ENCODE assay signal across 1 cellular context in genomic region chr5:173327948-173328895, GRCh38.
TF ChIP-seq lines count a peak whose summit lies in the region.

TSS of gene STC2 (minus strand) at chr5:173328414. CDS start at chr5:173328193, 221 bp downstream.

TF ChIP-seq in HepG2, 621 proteins besides CTCF, POLR2A, EP300 and RAD21 (continued from another document and continues in another):
- TF ChIP-seq, protein P1, sequence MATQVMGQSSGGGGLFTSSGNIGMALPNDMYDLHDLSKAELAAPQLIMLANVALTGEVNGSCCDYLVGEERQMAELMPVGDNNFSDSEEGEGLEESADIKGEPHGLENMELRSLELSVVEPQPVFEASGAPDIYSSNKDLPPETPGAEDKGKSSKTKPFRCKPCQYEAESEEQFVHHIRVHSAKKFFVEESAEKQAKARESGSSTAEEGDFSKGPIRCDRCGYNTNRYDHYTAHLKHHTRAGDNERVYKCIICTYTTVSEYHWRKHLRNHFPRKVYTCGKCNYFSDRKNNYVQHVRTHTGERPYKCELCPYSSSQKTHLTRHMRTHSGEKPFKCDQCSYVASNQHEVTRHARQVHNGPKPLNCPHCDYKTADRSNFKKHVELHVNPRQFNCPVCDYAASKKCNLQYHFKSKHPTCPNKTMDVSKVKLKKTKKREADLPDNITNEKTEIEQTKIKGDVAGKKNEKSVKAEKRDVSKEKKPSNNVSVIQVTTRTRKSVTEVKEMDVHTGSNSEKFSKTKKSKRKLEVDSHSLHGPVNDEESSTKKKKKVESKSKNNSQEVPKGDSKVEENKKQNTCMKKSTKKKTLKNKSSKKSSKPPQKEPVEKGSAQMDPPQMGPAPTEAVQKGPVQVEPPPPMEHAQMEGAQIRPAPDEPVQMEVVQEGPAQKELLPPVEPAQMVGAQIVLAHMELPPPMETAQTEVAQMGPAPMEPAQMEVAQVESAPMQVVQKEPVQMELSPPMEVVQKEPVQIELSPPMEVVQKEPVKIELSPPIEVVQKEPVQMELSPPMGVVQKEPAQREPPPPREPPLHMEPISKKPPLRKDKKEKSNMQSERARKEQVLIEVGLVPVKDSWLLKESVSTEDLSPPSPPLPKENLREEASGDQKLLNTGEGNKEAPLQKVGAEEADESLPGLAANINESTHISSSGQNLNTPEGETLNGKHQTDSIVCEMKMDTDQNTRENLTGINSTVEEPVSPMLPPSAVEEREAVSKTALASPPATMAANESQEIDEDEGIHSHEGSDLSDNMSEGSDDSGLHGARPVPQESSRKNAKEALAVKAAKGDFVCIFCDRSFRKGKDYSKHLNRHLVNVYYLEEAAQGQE (IDR thresholded peaks at IDR 0.05; ENCODE audit: borderline replicate concordance in 1 of 2, low read depth in 1 of 2, low read length in 2 of 2): peak in 1 of 2 experiments; percentile 64; a peak in 1 of 4 replicates
- TF ChIP-seq SRSF9 (IDR thresholded peaks at IDR 0.05; ENCODE audit: borderline replicate concordance, insufficient read depth, low read depth, low read length, poor library complexity, severe bottlenecking) (no peak), NPAS2 (CRISPR knock-in tag; IDR thresholded peaks at IDR 0.05; ENCODE audit: borderline replicate concordance) (no peak), LRRFIP1 (CRISPR knock-in tag; conservative IDR thresholded peaks at IDR 0.05) (peak; percentile 42; the same call in 1 of the 2 replicates), TEF (CRISPR knock-in tag; IDR thresholded peaks at IDR 0.05) (no peak), ARHGAP35 (CRISPR knock-in tag; IDR thresholded peaks at IDR 0.05; ENCODE audit: borderline replicate concordance) (peak; percentile 31; the same call in 1 of the 2 replicates), RORA (CRISPR knock-in tag; IDR thresholded peaks at IDR 0.05) (no peak), ZNF136 (CRISPR knock-in tag; IDR thresholded peaks at IDR 0.05; ENCODE audit: low read depth) (0 out of 2 replicates have a peak, but pooled peaks have one; percentile 65), ZNF619 (CRISPR knock-in tag; IDR thresholded peaks at IDR 0.05) (no peak), ZNF468 (CRISPR knock-in tag; IDR thresholded peaks at IDR 0.05) (0 out of 2 replicates have a peak, but pooled peaks have one; percentile 61), ZNF850 (CRISPR knock-in tag; conservative IDR thresholded peaks at IDR 0.05) (no peak), ZFP1 (CRISPR knock-in tag; IDR thresholded peaks at IDR 0.05) (0 out of 2 replicates have a peak, but pooled peaks have one; percentile 56), ZEB1 (IDR thresholded peaks at IDR 0.05; ENCODE audit: insufficient replicate concordance, low read depth) (peak; percentile 67), GMEB2 (CRISPR knock-in tag; IDR thresholded peaks at IDR 0.05; ENCODE audit: low read depth) (no peak), ZNF33B (CRISPR knock-in tag; IDR thresholded peaks at IDR 0.05) (peak; percentile 79; the same call in 1 of the 2 replicates), TAF1 (CRISPR knock-in tag; IDR thresholded peaks at IDR 0.05) (peak; percentile 96), NR2C2 (CRISPR knock-in tag; IDR thresholded peaks at IDR 0.05; ENCODE audit: borderline replicate concordance) (peak; percentile 60; the same call in 1 of the 2 replicates), NFKBIZ (CRISPR knock-in tag; IDR thresholded peaks at IDR 0.05) (peak; percentile 85), MTF2 (CRISPR knock-in tag; IDR thresholded peaks at IDR 0.05; ENCODE audit: borderline replicate concordance) (0 out of 2 replicates have a peak, but pooled peaks have one; percentile 69), BHLHE40 (IDR thresholded peaks at IDR 0.05; ENCODE audit: low read length) (0 out of 2 replicates have a peak, but pooled peaks have one; percentile 27), ZNF724P (CRISPR knock-in tag; IDR thresholded peaks at IDR 0.05; ENCODE audit: borderline replicate concordance) (no peak; the same call in none of the 2 replicates), PBX3 (CRISPR knock-in tag; IDR thresholded peaks at IDR 0.05; ENCODE audit: borderline replicate concordance) (0 out of 2 replicates have a peak, but pooled peaks have one; percentile 48), SRY (CRISPR knock-in tag; IDR thresholded peaks at IDR 0.05) (peak; percentile 86), BRF2 (CRISPR knock-in tag; IDR thresholded peaks at IDR 0.05) (0 out of 2 replicates have a peak, but pooled peaks have one; percentile 34), EEA1 (CRISPR knock-in tag; IDR thresholded peaks at IDR 0.05; ENCODE audit: borderline replicate concordance) (peak; percentile 46), ZMYM2 (CRISPR knock-in tag; IDR thresholded peaks at IDR 0.05) (no peak), NFE2L2 (IDR thresholded peaks at IDR 0.05; ENCODE audit: low read length) (no peak)
- TF ChIP-seq, protein P2, sequence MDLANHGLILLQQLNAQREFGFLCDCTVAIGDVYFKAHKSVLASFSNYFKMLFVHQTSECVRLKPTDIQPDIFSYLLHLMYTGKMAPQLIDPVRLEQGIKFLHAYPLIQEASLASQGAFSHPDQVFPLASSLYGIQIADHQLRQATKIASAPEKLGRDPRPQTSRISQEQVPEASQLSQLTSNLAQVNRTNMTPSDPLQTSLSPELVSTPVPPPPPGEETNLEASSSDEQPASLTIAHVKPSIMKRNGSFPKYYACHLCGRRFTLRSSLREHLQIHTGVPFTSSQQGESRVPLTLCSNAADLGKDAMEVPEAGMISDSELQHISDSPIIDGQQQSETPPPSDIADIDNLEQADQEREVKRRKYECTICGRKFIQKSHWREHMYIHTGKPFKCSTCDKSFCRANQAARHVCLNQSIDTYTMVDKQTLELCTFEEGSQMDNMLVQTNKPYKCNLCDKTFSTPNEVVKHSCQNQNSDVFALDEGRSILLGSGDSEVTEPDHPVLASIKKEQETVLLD (CRISPR knock-in tag; IDR thresholded peaks at IDR 0.05; ENCODE audit: low read depth): peak; percentile 73
- TF ChIP-seq, protein P3, sequence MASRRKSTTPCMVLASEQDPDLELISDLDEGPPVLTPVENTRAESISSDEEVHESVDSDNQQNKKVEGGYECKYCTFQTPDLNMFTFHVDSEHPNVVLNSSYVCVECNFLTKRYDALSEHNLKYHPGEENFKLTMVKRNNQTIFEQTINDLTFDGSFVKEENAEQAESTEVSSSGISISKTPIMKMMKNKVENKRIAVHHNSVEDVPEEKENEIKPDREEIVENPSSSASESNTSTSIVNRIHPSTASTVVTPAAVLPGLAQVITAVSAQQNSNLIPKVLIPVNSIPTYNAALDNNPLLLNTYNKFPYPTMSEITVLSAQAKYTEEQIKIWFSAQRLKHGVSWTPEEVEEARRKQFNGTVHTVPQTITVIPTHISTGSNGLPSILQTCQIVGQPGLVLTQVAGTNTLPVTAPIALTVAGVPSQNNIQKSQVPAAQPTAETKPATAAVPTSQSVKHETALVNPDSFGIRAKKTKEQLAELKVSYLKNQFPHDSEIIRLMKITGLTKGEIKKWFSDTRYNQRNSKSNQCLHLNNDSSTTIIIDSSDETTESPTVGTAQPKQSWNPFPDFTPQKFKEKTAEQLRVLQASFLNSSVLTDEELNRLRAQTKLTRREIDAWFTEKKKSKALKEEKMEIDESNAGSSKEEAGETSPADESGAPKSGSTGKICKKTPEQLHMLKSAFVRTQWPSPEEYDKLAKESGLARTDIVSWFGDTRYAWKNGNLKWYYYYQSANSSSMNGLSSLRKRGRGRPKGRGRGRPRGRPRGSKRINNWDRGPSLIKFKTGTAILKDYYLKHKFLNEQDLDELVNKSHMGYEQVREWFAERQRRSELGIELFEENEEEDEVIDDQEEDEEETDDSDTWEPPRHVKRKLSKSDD (CRISPR knock-in tag; IDR thresholded peaks at IDR 0.05; ENCODE audit: low read depth): no peak
- TF ChIP-seq, protein P4, sequence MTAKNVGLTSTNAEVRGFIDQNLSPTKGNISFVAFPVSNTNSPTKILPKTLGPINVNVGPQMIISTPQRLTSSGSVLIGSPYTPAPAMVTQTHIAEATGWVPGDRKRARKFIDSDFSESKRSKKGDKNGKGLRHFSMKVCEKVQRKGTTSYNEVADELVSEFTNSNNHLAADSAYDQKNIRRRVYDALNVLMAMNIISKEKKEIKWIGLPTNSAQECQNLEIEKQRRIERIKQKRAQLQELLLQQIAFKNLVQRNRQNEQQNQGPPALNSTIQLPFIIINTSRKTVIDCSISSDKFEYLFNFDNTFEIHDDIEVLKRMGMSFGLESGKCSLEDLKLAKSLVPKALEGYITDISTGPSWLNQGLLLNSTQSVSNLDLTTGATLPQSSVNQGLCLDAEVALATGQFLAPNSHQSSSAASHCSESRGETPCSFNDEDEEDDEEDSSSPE (CRISPR knock-in tag; IDR thresholded peaks at IDR 0.05): peak; percentile 59; the same call in 1 of the 2 replicates
- TF ChIP-seq, protein P5, sequence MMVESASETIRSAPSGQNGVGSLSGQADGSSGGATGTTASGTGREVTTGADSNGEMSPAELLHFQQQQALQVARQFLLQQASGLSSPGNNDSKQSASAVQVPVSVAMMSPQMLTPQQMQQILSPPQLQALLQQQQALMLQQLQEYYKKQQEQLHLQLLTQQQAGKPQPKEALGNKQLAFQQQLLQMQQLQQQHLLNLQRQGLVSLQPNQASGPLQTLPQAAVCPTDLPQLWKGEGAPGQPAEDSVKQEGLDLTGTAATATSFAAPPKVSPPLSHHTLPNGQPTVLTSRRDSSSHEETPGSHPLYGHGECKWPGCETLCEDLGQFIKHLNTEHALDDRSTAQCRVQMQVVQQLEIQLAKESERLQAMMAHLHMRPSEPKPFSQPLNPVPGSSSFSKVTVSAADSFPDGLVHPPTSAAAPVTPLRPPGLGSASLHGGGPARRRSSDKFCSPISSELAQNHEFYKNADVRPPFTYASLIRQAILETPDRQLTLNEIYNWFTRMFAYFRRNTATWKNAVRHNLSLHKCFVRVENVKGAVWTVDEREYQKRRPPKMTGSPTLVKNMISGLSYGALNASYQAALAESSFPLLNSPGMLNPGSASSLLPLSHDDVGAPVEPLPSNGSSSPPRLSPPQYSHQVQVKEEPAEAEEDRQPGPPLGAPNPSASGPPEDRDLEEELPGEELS (CRISPR knock-in tag; IDR thresholded peaks at IDR 0.05): peak; percentile 42; the same call in 1 of the 2 replicates
- TF ChIP-seq, protein P6, sequence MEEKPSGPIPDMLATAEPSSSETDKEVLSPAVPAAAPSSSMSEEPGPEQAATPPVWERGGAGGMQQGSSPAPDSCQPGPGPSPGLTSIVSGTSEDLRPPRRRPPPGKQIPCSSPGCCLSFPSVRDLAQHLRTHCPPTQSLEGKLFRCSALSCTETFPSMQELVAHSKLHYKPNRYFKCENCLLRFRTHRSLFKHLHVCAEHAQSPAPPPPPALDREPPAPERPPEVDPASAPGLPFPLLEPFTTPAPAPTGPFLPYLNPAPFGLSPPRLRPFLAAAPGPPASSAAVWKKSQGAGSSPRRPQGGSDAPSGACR (CRISPR knock-in tag; IDR thresholded peaks at IDR 0.05): no peak
